9 cellular contexts compared by ENCODE assay signal in genomic region chr10:80541144-80541750, GRCh38. TPM values are rescaled to one million over a fixed set of nuclear protein-coding genes. Genes with fewer than 3 reads are reported as not detected.
DNase-seq lines count a peak whose midpoint lies in the region; ATAC-seq and TF ChIP-seq lines count a peak whose summit lies in the region.
"Had no signal": no experiment of that assay in that cellular context is flagged by ENCODE, and none has a peak within 500 bp of the region (broad histone marks: within the 10 kb centered on the region; RNA-seq: fewer than 3 reads in every experiment).

No MANE protein-coding gene starts in this region.

- H3K36me3 ChIP-seq in skeletal muscle tissue (ENCODE audit: control insufficient read depth in 3 of 3, insufficient read depth in 3 of 3, low read length in 3 of 3) = no peaks in the 10 kb centered on the region
- H3K36me3 ChIP-seq in testis (ENCODE audit: low read depth, missing control alignments) = no peaks in the 10 kb centered on the region

- H3K27me3 Mint-ChIP-seq in T-helper 1 cell treated with Interleukin-12 subunit alpha and Interleukin-12 subunit beta and Interleukin-4 antibody, amounts not matched to agents 30 μg/mL and 1 μg/mL, for 36 hours (ENCODE audit: low read depth) = peaks cover 17% of the 10 kb centered on the region

- TF ChIP-seq CTCF in testis (IDR thresholded peaks at IDR 0.05) = no peak

- H3K9me3 Mint-ChIP-seq in T-helper 1 cell treated with Interleukin-12 subunit alpha and Interleukin-12 subunit beta and Interleukin-4 antibody, amounts not matched to agents 30 μg/mL and 1 μg/mL, for 36 hours = no peaks in the 10 kb centered on the region

- H3K27me3 ChIP-seq in skeletal muscle tissue (ENCODE audit: control insufficient read depth in 3 of 3, insufficient read depth in 3 of 3, low read length in 3 of 3) (peaks cover 0 to 8% (median 5%) of the 10 kb centered on the region in 3 donors), testis (no peaks in the 10 kb centered on the region)

- H3K27ac Mint-ChIP-seq in T-helper 1 cell treated with Interleukin-12 subunit alpha and Interleukin-12 subunit beta and Interleukin-4 antibody, amounts not matched to agents 30 μg/mL and 1 μg/mL, for 36 hours = peak overlapping the region; percentile 27

- no peaks in the 10 kb centered on the region for H3K9me3 ChIP-seq in skeletal muscle tissue (ENCODE audit: control insufficient read depth in 3 of 3, low read length in 3 of 3)
- no peaks in the 10 kb centered on the region for H3K9me3 ChIP-seq in testis

- peak; percentile 55 for ATAC-seq in HG02973 (IDR thresholded peaks at IDR 0.05; ENCODE audit: unreplicated experiment)

- peak overlapping the region; percentile 13 for H3K27ac ChIP-seq in angular gyrus (ENCODE audit: low read depth, low read length)
- peak overlapping the region; percentile 54 for H3K27ac ChIP-seq in skeletal muscle tissue (ENCODE audit: low read depth, low read length)
- H3K27ac ChIP-seq in testis = no peak overlapping the region

- H3K4me3 Mint-ChIP-seq in T-helper 1 cell treated with Interleukin-12 subunit alpha and Interleukin-12 subunit beta and Interleukin-4 antibody, amounts not matched to agents 30 μg/mL and 1 μg/mL, for 36 hours = peak overlapping the region; percentile 26

- 73 to 78% methylated on average over 5 to 6 of the region's 6 CpGs for WGBS in testis, 2 donors

- H3K4me3 ChIP-seq in skeletal muscle tissue (ENCODE audit: low read length in 3 of 3) (no peak overlapping the region), testis (no peak overlapping the region)

- DNase-seq in T-helper 1 cell = no peak
- no peak for DNase-seq in AG20443 (ENCODE audit: low spot score)
- DNase-seq in testis = no peak
- DNase-seq in 8988T = no peak
- DNase-seq: central memory CD4-positive, alpha-beta T cell had no signal

- H3K4me1 ChIP-seq in skeletal muscle tissue (ENCODE audit: control insufficient read depth in 3 of 3, insufficient read depth in 3 of 3, low read length in 3 of 3) (peaks cover 0 to 14% (median 8%) of the 10 kb centered on the region in 3 donors), testis (no peaks in the 10 kb centered on the region)

- peak overlapping the region in 1 of 3 donors; percentile 40 for H3K9ac ChIP-seq in skeletal muscle tissue (ENCODE audit: low read depth in 1 of 3, low read length in 3 of 3)

- H3K36me3 Mint-ChIP-seq in T-helper 1 cell treated with Interleukin-12 subunit alpha and Interleukin-12 subunit beta and Interleukin-4 antibody, amounts not matched to agents 30 μg/mL and 1 μg/mL, for 36 hours (ENCODE audit: low read depth) = no peaks in the 10 kb centered on the region

- intact Hi-C loops in testis (cut with DNase I; ENCODE audit: low total_unique reads) = no loop called here

- no peak for TF ChIP-seq POLR2A in testis (IDR thresholded peaks at IDR 0.05)

- H3K4me1 Mint-ChIP-seq in T-helper 1 cell treated with Interleukin-12 subunit alpha and Interleukin-12 subunit beta and Interleukin-4 antibody, amounts not matched to agents 30 μg/mL and 1 μg/mL, for 36 hours (ENCODE audit: low read depth) = peaks cover 21% of the 10 kb centered on the region

RNA-seq across cellular contexts. Expression of gene SH2D4B, which starts 3.5 kb away (rescaled TPM):
- total RNA-seq in skeletal muscle tissue (under 0.01 TPM), testis (1 to 10 TPM in 1 of 2 donors, under 1 TPM in 1; 0.55 to 1.1 TPM)
- 0.22 TPM for polyA plus RNA-seq in testis (ENCODE audit: insufficient read depth, low read depth, low replicate concordance)

Comparison
In these comparisons a context has a peak if more than half of its experiments do, and no peak if none do; other contexts are left out.
1. H3K27ac ChIP-seq: peak in angular gyrus (single experiment) and skeletal muscle tissue (single experiment); none in testis (0 of 2).